Comparison of ENCODE assay signal across 18 cellular contexts in genomic region chr11:65722261-65722660, GRCh38.
"Had no signal": no experiment of that assay in that cellular context is flagged by ENCODE, and none has a peak within 500 bp of the region (broad histone marks: within the 10 kb centered on the region; RNA-seq: fewer than 3 reads in every experiment).

No MANE protein-coding gene starts in this region.

- H3K36me3 ChIP-seq: colonic mucosa, uterus had no signal

- H3K27me3 ChIP-seq: colonic mucosa, left lung, tibial artery, uterus had no signal

- H3K4me3 Mint-ChIP-seq: activated naive CD4-positive, alpha-beta T cell treated with anti-CD3 and anti-CD28 coated beads for 36 hours had no signal

- DNase-seq: activated CD4-positive, alpha-beta T cell treated with anti-CD3 and anti-CD28 coated beads for 36 hours; activated CD8-positive, alpha-beta memory T cell treated with anti-CD3 and anti-CD28 coated beads, Interleukin-2, amount 50 U/mL, for 48 hours; activated naive CD4-positive, alpha-beta T cell treated with anti-CD3 and anti-CD28 coated beads for 36 hours; central memory CD4-positive, alpha-beta T cell; colonic mucosa; hippocampal formation; kidney; left lung; mucosa of descending colon; naive thymus-derived CD8-positive, alpha-beta T cell; right cardiac atrium; small intestine; stimulated activated CD4-positive, alpha-beta T cell treated with anti-CD3 and anti-CD28 coated beads, Interleukin-4, amount 100 ng/mL, for 24 hours; stimulated activated naive CD4-positive, alpha-beta T cell; tibial artery; uterus had no signal

- H3K27ac Mint-ChIP-seq: activated CD4-positive, alpha-beta T cell treated with anti-CD3 and anti-CD28 coated beads for 36 hours; activated naive CD4-positive, alpha-beta T cell treated with anti-CD3 and anti-CD28 coated beads for 36 hours had no signal

- H3K9me3 ChIP-seq: colonic mucosa, left lung, mucosa of descending colon, prostate gland, tibial artery, uterus had no signal

- H3K27ac ChIP-seq: colonic mucosa, left lung, prostate gland, tibial artery, uterus had no signal

- ATAC-seq: activated CD4-positive, alpha-beta T cell treated with anti-CD3 and anti-CD28 coated beads for 36 hours; esophagus mucosa; left lung; mucosa of descending colon; naive thymus-derived CD8-positive, alpha-beta T cell; right cardiac atrium had no signal

- H3K9me3 Mint-ChIP-seq: activated naive CD4-positive, alpha-beta T cell treated with anti-CD3 and anti-CD28 coated beads for 36 hours; naive thymus-derived CD8-positive, alpha-beta T cell had no signal

- H3K4me3 ChIP-seq: colonic mucosa, left lung, mucosa of descending colon, prostate gland, tibial artery, uterus had no signal
